Comparison of ENCODE assay signal across 10 cellular contexts in the genomic region with DNA sequence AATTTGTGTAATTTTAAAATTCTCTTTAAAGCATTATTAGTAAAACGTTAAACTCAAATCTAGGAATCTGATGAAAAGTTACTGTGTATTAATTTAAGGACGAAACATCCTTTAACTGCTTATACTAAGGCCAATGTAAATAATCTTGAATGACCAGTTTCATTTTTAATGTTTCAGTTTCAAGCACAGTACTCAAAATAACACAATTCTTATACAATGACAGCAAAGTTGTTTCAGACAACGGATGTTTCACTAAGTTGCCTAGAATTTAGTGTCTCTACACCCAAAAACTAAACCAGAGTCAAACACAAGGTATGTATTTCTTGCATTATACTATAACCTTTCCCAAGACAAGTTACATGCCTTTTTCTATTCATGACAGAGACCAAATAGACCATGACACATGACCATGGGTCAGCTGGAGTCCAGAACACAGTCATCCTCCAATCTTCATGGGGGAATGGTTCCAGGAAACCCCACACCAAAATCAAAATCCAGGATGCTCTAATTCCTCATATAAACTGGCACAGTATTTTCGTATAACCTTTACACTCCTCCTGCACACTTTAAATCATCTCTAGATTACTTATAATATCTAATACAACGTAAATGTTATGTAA. TPM values are rescaled to one million over a fixed set of nuclear protein-coding genes. Genes with fewer than 3 reads are reported as not detected.
DNase-seq lines count a peak whose midpoint lies in the region; ATAC-seq and TF ChIP-seq lines count a peak whose summit lies in the region.
"Had no signal": no experiment of that assay in that cellular context is flagged by ENCODE, and none has a peak within 500 bp of the region (broad histone marks: within the 10 kb centered on the region; RNA-seq: fewer than 3 reads in every experiment).

No MANE protein-coding gene starts in this region.

- in situ Hi-C loops in GM23248 (cut with MboI): no loop called here

- H3F3A ChIP-seq in GM23248 (ENCODE audit: insufficient read depth) (peaks cover 8% of the 10 kb centered on the region), PC-3 (ENCODE audit: low read length, unreplicated experiment) (no peaks in the 10 kb centered on the region)

- 95 to 99% methylated on average over 5 of the region's 5 CpGs for WGBS in GM23248 (ENCODE audit: low coverage in 1 of 2, low lambda C conversion rate in 2 of 2, missing lambda C conversion rate in 2 of 2), 2 experiments

- no peak overlapping the region for H3K27ac ChIP-seq in GM23248
- peak overlapping the region; percentile 3 for H3K27ac ChIP-seq in neutrophil
- no peak overlapping the region for H3K27ac ChIP-seq in PC-3 (ENCODE audit: low read length)

- H3K9me3 ChIP-seq in GM23248 (ENCODE audit: low read depth): no peaks in the 10 kb centered on the region
- no peaks in the 10 kb centered on the region for H3K9me3 ChIP-seq in neutrophil
- no peaks in the 10 kb centered on the region for H3K9me3 ChIP-seq in PC-3 (ENCODE audit: low read length)
- no peaks in the 10 kb centered on the region for H3K9me3 ChIP-seq in mucosa of descending colon

- H2AFZ ChIP-seq in GM23248 (no peak overlapping the region), PC-3 (ENCODE audit: low read length) (no peak overlapping the region)

- no TSS peak for BruUV-seq in PC-3 (replicated peaks; lab: Mats Ljungman, UMichigan)

- H3K4me2 ChIP-seq in GM23248 (ENCODE audit: unreplicated experiment) (no peak overlapping the region), PC-3 (ENCODE audit: low read length) (no peak overlapping the region)

- DNase-seq in GM23248 (peak; percentile 7), PC-3 (no peak), NCI-H524 (lab: John Stamatoyannopoulos, UW) (no peak), mucosa of descending colon (no peak), DMS153 treated with DMSO at 0.1 percent for 48 hours (lab: John Stamatoyannopoulos, UW; ENCODE audit: unreplicated experiment) (no peak)
- DNase-seq: activated CD4-positive, alpha-beta T cell treated with anti-CD3 and anti-CD28 coated beads for 36 hours; NCI-H226 had no signal

- H4K20me1 ChIP-seq in GM23248 (ENCODE audit: insufficient read depth) (no peaks in the 10 kb centered on the region), PC-3 (ENCODE audit: low read length) (0 out of 2 replicates have a peak, but pooled peaks cover 3% of the 10 kb centered on the region)

- CTCF ChIA-PET in PC-3 (lab: Charles Lee): no interaction called here

- no peak overlapping the region for H3K9ac ChIP-seq in GM23248
- no peak overlapping the region for H3K9ac ChIP-seq in PC-3 (ENCODE audit: low read length)

- H3K9me2 ChIP-seq in GM23248 (ENCODE audit: insufficient read depth) (no peaks in the 10 kb centered on the region), PC-3 (replicated peaks; ENCODE audit: low read length) (no peaks in the 10 kb centered on the region)

- no peak for TF ChIP-seq CTCF in neutrophil (IDR thresholded peaks at IDR 0.05)
- TF ChIP-seq CTCF in PC-3 (conservative IDR thresholded peaks at IDR 0.05; ENCODE audit: low read depth, low read length): no peak
- TF ChIP-seq CTCF in mucosa of descending colon (IDR thresholded peaks at IDR 0.05): no peak

- H3K36me3 ChIP-seq in GM23248 (ENCODE audit: low read depth): no peaks in the 10 kb centered on the region
- peaks cover 5% of the 10 kb centered on the region for H3K36me3 ChIP-seq in neutrophil
- H3K36me3 ChIP-seq in PC-3 (ENCODE audit: low read depth, low read length): peaks cover 3% of the 10 kb centered on the region; the same call in 1 of the 2 replicates
- no peaks in the 10 kb centered on the region for H3K36me3 ChIP-seq in mucosa of descending colon (ENCODE audit: low read depth)

- H3K4me3 ChIP-seq in GM23248: no peak overlapping the region
- H3K4me3 ChIP-seq in neutrophil (ENCODE audit: low read depth in 1 of 2, low read length in 1 of 2): no peak overlapping the region
- no peak overlapping the region for H3K4me3 ChIP-seq in PC-3 (ENCODE audit: low read length)
- H3K4me3 ChIP-seq in mucosa of descending colon: no peak overlapping the region

- H3K4me1 ChIP-seq in GM23248 (ENCODE audit: insufficient read depth) (peaks cover 17% of the 10 kb centered on the region), neutrophil (ENCODE audit: control insufficient read depth in 1 of 2, insufficient read depth in 1 of 2, low read depth in 1 of 2, low read length in 1 of 2) (peaks cover 8 to 15% of the 10 kb centered on the region in 2 experiments), PC-3 (ENCODE audit: insufficient read depth, low read length) (peaks cover 5% of the 10 kb centered on the region; the same call in 1 of the 2 replicates), mucosa of descending colon (ENCODE audit: low read depth) (peaks cover 5% of the 10 kb centered on the region)

- intact Hi-C loops in PC-3 (cut with micrococcal nuclease): loop anchor here (10.0 kb wide), 1 partner anchor 104 kb away; no protein-coding TSS in a partner anchor
- intact Hi-C loops in mucosa of descending colon (cut with DNase I, micrococcal nuclease): no loop called here

- ATAC-seq in GM18861 (IDR thresholded peaks at IDR 0.05; ENCODE audit: unreplicated experiment) (peak; percentile 74), HG03565 (IDR thresholded peaks at IDR 0.05; ENCODE audit: unreplicated experiment) (peak; percentile 74), PC-3 (no peak), mucosa of descending colon (no peak)
- ATAC-seq: activated CD4-positive, alpha-beta T cell treated with anti-CD3 and anti-CD28 coated beads for 36 hours had no signal

- H3K79me2 ChIP-seq in GM23248 (ENCODE audit: insufficient read depth): peaks cover 99% of the 10 kb centered on the region
- H3K79me2 ChIP-seq in PC-3 (ENCODE audit: low read length): peaks cover 84% of the 10 kb centered on the region

- POLR2A ChIA-PET in PC-3 (lab: Charles Lee; ENCODE audit: unreplicated experiment): no interaction called here

- H3K27me3 ChIP-seq in GM23248 (replicated peaks; ENCODE audit: insufficient read depth): no peaks in the 10 kb centered on the region
- H3K27me3 ChIP-seq in neutrophil: no peaks in the 10 kb centered on the region
- no peaks in the 10 kb centered on the region for H3K27me3 ChIP-seq in PC-3 (ENCODE audit: low read length)

RNA-seq across cellular contexts. Expression of gene PHIP, which starts 7.7 kb away (rescaled TPM):
- 14.5 and 15.9 TPM in 2 replicates for total RNA-seq in GM23248 (2014; rRNA removed; shearing (Covaris generic))
- 7.4 and 9.0 TPM in 2 replicates for polyA plus RNA-seq in GM23248 (2016; fragmentation: Nextera tagmentation; extraction: Ambion mirVana)
- total RNA-seq in PC-3 (2014; rRNA removed): 20.8 and 21.2 TPM in 2 replicates
- 10 to 100 TPM; 19.3 to 34.2 (median 22.6) TPM for total RNA-seq in mucosa of descending colon

Comparison
In these comparisons a context has a peak if more than half of its experiments do, and no peak if none do; other contexts are left out.
1. ATAC-seq: peak in GM18861 (single experiment) and HG03565 (single experiment); none in PC-3 (single experiment) and mucosa of descending colon (single experiment).